Comparison of ENCODE assay signal across 17 cellular contexts in genomic region chr15:31270767-31271166, GRCh38. TPM values are rescaled to one million over a fixed set of nuclear protein-coding genes. Genes with fewer than 3 reads are reported as not detected.
A peak's percentile ranks its signal among the peaks of the same experiment; 100 is the strongest.
DNase-seq lines count a peak whose midpoint lies in the region; ATAC-seq, FAIRE-seq and TF ChIP-seq lines count a peak whose summit lies in the region.
"Had no signal": no experiment of that assay in that cellular context is flagged by ENCODE, and none has a peak within 500 bp of the region (broad histone marks: within the 10 kb centered on the region; RNA-seq: fewer than 3 reads in every experiment).

No MANE protein-coding gene starts in this region.

- H3K4me3 Mint-ChIP-seq in activated naive CD4-positive, alpha-beta T cell treated with anti-CD3 and anti-CD28 coated beads for 36 hours: no peak overlapping the region
- H3K4me3 Mint-ChIP-seq: T-helper 1 cell treated with Interleukin-12 subunit alpha and Interleukin-12 subunit beta and Interleukin-4 antibody, amounts not matched to agents 30 μg/mL and 1 μg/mL, for 36 hours had no signal

- intact Hi-C loops in activated naive CD4-positive, alpha-beta T cell treated with anti-CD3 and anti-CD28 coated beads for 36 hours (cut with micrococcal nuclease): no loop called here
- intact Hi-C loops in esophagus squamous epithelium (cut with DNase I): no loop called here

- H3K27ac ChIP-seq in KOPT-K1 (ENCODE audit: low read depth, low read length, poor library complexity, severe bottlenecking): peak overlapping the region; percentile 25
- no peak overlapping the region for H3K27ac ChIP-seq in esophagus squamous epithelium
- H3K27ac ChIP-seq: breast epithelium had no signal

- H3K9me3 ChIP-seq in KOPT-K1 (ENCODE audit: insufficient read depth, low read length, poor library complexity, severe bottlenecking): no peaks in the 10 kb centered on the region
- no peaks in the 10 kb centered on the region for H3K9me3 ChIP-seq in esophagus squamous epithelium
- H3K9me3 ChIP-seq: breast epithelium had no signal

- TF ChIP-seq CTCF in omental fat pad (IDR thresholded peaks at IDR 0.05): no peak
- TF ChIP-seq CTCF in esophagus squamous epithelium (IDR thresholded peaks at IDR 0.05): no peak

- no peak for TF ChIP-seq POLR2A in esophagus squamous epithelium (IDR thresholded peaks at IDR 0.05)

- WGBS in esophagus squamous epithelium, 2 donors: 91 to 94% methylated on average over 1 to 2 of the region's 2 CpGs

- H3K36me3 ChIP-seq in KOPT-K1 (ENCODE audit: insufficient read depth, low read length): no peaks in the 10 kb centered on the region
- no peaks in the 10 kb centered on the region for H3K36me3 ChIP-seq in esophagus squamous epithelium
- H3K36me3 ChIP-seq: breast epithelium had no signal

- no peak overlapping the region for H3K4me3 ChIP-seq in esophagus squamous epithelium
- H3K4me3 ChIP-seq: breast epithelium, smooth muscle cell had no signal

- no peaks in the 10 kb centered on the region for H3K27me3 ChIP-seq in esophagus squamous epithelium
- H3K27me3 ChIP-seq: breast epithelium had no signal

- CTCF ChIA-PET in activated naive CD4-positive, alpha-beta T cell treated with anti-CD3 and anti-CD28 coated beads for 36 hours (lab: Charles Lee): interaction anchor here (0.6 kb wide), 1 partner anchor 291 kb away, joined by 3 read pairs; no protein-coding TSS in a partner anchor

- peak; percentile 29 for DNase-seq in SIG-M5 treated with dmso at 0.1 percent for 504 hours (lab: John Stamatoyannopoulos, UW; ENCODE audit: unreplicated experiment)
- no peak for DNase-seq in SIG-M5 (lab: John Stamatoyannopoulos, UW)
- peak; percentile 40 for DNase-seq in activated CD8-positive, alpha-beta memory T cell treated with anti-CD3 and anti-CD28 coated beads, Interleukin-2, amount 50 U/mL, for 48 hours
- DNase-seq in omental fat pad (ENCODE audit: low spot score): peak; percentile 19
- DNase-seq in RCC 7860 (ENCODE audit: low spot score): no peak
- DNase-seq in activated naive CD4-positive, alpha-beta T cell treated with anti-CD3 and anti-CD28 coated beads for 36 hours: no peak
- DNase-seq in esophagus squamous epithelium (lab: John Stamatoyannopoulos, UW): no peak
- DNase-seq: EL, IMR-90, naive B cell, NCI-H446 had no signal

- H3K27me3 Mint-ChIP-seq in activated naive CD4-positive, alpha-beta T cell treated with anti-CD3 and anti-CD28 coated beads for 36 hours (ENCODE audit: low read depth): no peaks in the 10 kb centered on the region
- H3K27me3 Mint-ChIP-seq: naive B cell had no signal

- H3K9me3 Mint-ChIP-seq in activated naive CD4-positive, alpha-beta T cell treated with anti-CD3 and anti-CD28 coated beads for 36 hours: no peaks in the 10 kb centered on the region
- H3K9me3 Mint-ChIP-seq: naive B cell; T-helper 1 cell treated with Interleukin-12 subunit alpha and Interleukin-12 subunit beta and Interleukin-4 antibody, amounts not matched to agents 30 μg/mL and 1 μg/mL, for 36 hours had no signal

- no peak for FAIRE-seq in RCC 7860 (lab: Jason Lieb, UNC)
- FAIRE-seq: keratinocyte had no signal

- H3K4me1 ChIP-seq in esophagus squamous epithelium: peaks cover 11 to 39% (median 12%) of the 10 kb centered on the region in 3 donors
- H3K4me1 ChIP-seq: breast epithelium had no signal

- ATAC-seq in omental fat pad (ENCODE audit: low FRiP score): no peak
- ATAC-seq: esophagus mucosa had no signal

- no peak overlapping the region for H3K27ac Mint-ChIP-seq in activated naive CD4-positive, alpha-beta T cell treated with anti-CD3 and anti-CD28 coated beads for 36 hours

- H3K36me3 Mint-ChIP-seq in activated naive CD4-positive, alpha-beta T cell treated with anti-CD3 and anti-CD28 coated beads for 36 hours (ENCODE audit: low read depth): no peaks in the 10 kb centered on the region
- H3K36me3 Mint-ChIP-seq: naive B cell had no signal

- H3K4me1 Mint-ChIP-seq in activated naive CD4-positive, alpha-beta T cell treated with anti-CD3 and anti-CD28 coated beads for 36 hours (ENCODE audit: low read depth): peaks cover 39% of the 10 kb centered on the region

RNA-seq across cellular contexts. Expression of gene KLF13, which starts 55.9 kb away (rescaled TPM):
- 10 to 100 TPM; 49.7 to 67.5 (median 62.3) TPM for total RNA-seq in omental fat pad
- 100 to 1,000 TPM; 115 to 121 TPM for total RNA-seq in activated naive CD4-positive, alpha-beta T cell treated with anti-CD3 and anti-CD28 coated beads for 36 hours
- 10 to 100 TPM; 16.4 to 54.6 (median 41.8) TPM for total RNA-seq in esophagus squamous epithelium

Comparison
In these comparisons a context has a peak if more than half of its experiments do, and no peak if none do; other contexts are left out.
1. DNase-seq: peak in SIG-M5 treated with dmso at 0.1 percent for 504 hours (single experiment), activated CD8-positive, alpha-beta memory T cell treated with anti-CD3 and anti-CD28 coated beads, Interleukin-2, amount 50 U/mL, for 48 hours (single experiment) and omental fat pad (single experiment); none in SIG-M5 (single experiment), RCC 7860 (single experiment), activated naive CD4-positive, alpha-beta T cell treated with anti-CD3 and anti-CD28 coated beads for 36 hours (single experiment) and esophagus squamous epithelium (single experiment).